Comparison of ENCODE assay signal across 14 cellular contexts in genomic region chr5:106862450-106863193, GRCh38.
DNase-seq lines count a peak whose midpoint lies in the region; FAIRE-seq and TF ChIP-seq lines count a peak whose summit lies in the region.
"Had no signal": no experiment of that assay in that cellular context is flagged by ENCODE, and none has a peak within 500 bp of the region (broad histone marks: within the 10 kb centered on the region; RNA-seq: fewer than 3 reads in every experiment).

No MANE protein-coding gene starts in this region.

- FAIRE-seq in RCC 7860 (lab: Jason Lieb, UNC), result no peak
- FAIRE-seq: colon had no signal

- DNase-seq in NCI-H510A treated with DMSO at 0.1 percent for 48 hours (lab: John Stamatoyannopoulos, UW), result peak; percentile 6
- no peak for DNase-seq in NCI-H510A (lab: John Stamatoyannopoulos, UW)
- peak; percentile 81 for DNase-seq in NCI-H2171 treated with DMSO at 0.1 percent for 48 hours (lab: John Stamatoyannopoulos, UW)
- peak; percentile 94 for DNase-seq in choroid plexus epithelial cell (ENCODE audit: low read depth)
- DNase-seq in skeletal muscle cell (ENCODE audit: low read depth), result peak; percentile 84
- DNase-seq in occipital lobe (lab: John Stamatoyannopoulos, UW), result no peak
- no peak for DNase-seq in glomerular visceral epithelial cell (ENCODE audit: extremely low spot score)
- no peak for DNase-seq in RCC 7860 (ENCODE audit: low spot score)
- DNase-seq: activated T-cell treated with anti-CD3 and anti-CD28 coated beads, Interleukin-2, amount 50 U/mL, for 4 hours; GF-D8; GM23248; head of caudate nucleus; sigmoid colon had no signal

- H3K4me3 ChIP-seq in choroid plexus epithelial cell (ENCODE audit: low read depth, low read length), result no peak overlapping the region
- no peak overlapping the region for H3K4me3 ChIP-seq in skeletal muscle cell (ENCODE audit: low read depth, low read length)
- H3K4me3 ChIP-seq: GM23248, sigmoid colon had no signal

- TF ChIP-seq CTCF in choroid plexus epithelial cell (conservative IDR thresholded peaks at IDR 0.05; ENCODE audit: low read depth, low read length), result no peak

Comparison
In these comparisons a context has a peak if more than half of its experiments do, and no peak if none do; other contexts are left out.
1. DNase-seq: peak in NCI-H510A treated with DMSO at 0.1 percent for 48 hours (single experiment), NCI-H2171 treated with DMSO at 0.1 percent for 48 hours (single experiment), choroid plexus epithelial cell (single experiment) and skeletal muscle cell (single experiment); none in NCI-H510A (single experiment), occipital lobe (single experiment), glomerular visceral epithelial cell (single experiment) and RCC 7860 (single experiment).